In genomic region chr9:94783121-94783664, GRCh38 we compare ENCODE assay signal across 8 cellular contexts. TPM values are rescaled to one million over a fixed set of nuclear protein-coding genes. Genes with fewer than 3 reads are reported as not detected.
A peak's percentile ranks its signal among the peaks of the same experiment; 100 is the strongest.
DNase-seq lines count a peak whose midpoint lies in the region; ATAC-seq and TF ChIP-seq lines count a peak whose summit lies in the region.

No MANE protein-coding gene starts in this region.

- no peak for ATAC-seq in GM19351 (IDR thresholded peaks at IDR 0.05; ENCODE audit: unreplicated experiment)

- peak; percentile 77 for DNase-seq in DMS53 treated with DMSO at 0.1 percent for 48 hours (lab: John Stamatoyannopoulos, UW; ENCODE audit: unreplicated experiment)
- DNase-seq in PC-9: peak; percentile 98 to 99
- DNase-seq in adipocyte (ENCODE audit: low read depth): peak; percentile 99
- DNase-seq in cardiac septum (ENCODE audit: low spot score): peak; percentile 84
- peak; percentile 95 for DNase-seq in pons (ENCODE audit: low spot score)
- no peak for DNase-seq in SKM-1 (lab: John Stamatoyannopoulos, UW; ENCODE audit: unreplicated experiment)

- TF ChIP-seq CTCF in KMS-11 (conservative IDR thresholded peaks at IDR 0.05; ENCODE audit: low read depth, low read length) (peak; percentile 82), PC-9 (conservative IDR thresholded peaks at IDR 0.05) (peak; percentile 84)

- no peaks in the 10 kb centered on the region for H3K36me3 ChIP-seq in KMS-11 (ENCODE audit: insufficient read depth)
- no peaks in the 10 kb centered on the region for H3K36me3 ChIP-seq in PC-9 (ENCODE audit: low read depth)
- H3K36me3 ChIP-seq in adipocyte (ENCODE audit: control insufficient read depth, insufficient read depth, low read length, severe bottlenecking): no peaks in the 10 kb centered on the region

- POLR2A ChIA-PET in PC-9 (lab: Charles Lee; ENCODE audit: unreplicated experiment): interaction anchor here (0.5 to 0.6 kb wide), 4 partner anchors 17 to 324 kb away, joined by 4 to 7 read pairs (median 6); no protein-coding TSS in a partner anchor

- H2AFZ ChIP-seq in KMS-11 (ENCODE audit: low read depth): no peak overlapping the region
- no peak overlapping the region for H2AFZ ChIP-seq in PC-9

- CTCF ChIA-PET in PC-9 (lab: Charles Lee): interaction anchor here (0.5 to 1.9 kb wide), 8 partner anchors 16 to 348 kb away, joined by 3 to 9 read pairs (median 4); no protein-coding TSS in a partner anchor

- H3K9me2 ChIP-seq in PC-9 (ENCODE audit: insufficient read depth): no peaks in the 10 kb centered on the region

- H3K79me2 ChIP-seq in KMS-11 (ENCODE audit: insufficient read depth, low read depth) (no peaks in the 10 kb centered on the region), PC-9 (ENCODE audit: low read depth) (peaks cover 14% of the 10 kb centered on the region; the same call in 1 of the 2 replicates)

- no peaks in the 10 kb centered on the region for H3K27me3 ChIP-seq in KMS-11 (ENCODE audit: insufficient read depth, low read depth)
- H3K27me3 ChIP-seq in PC-9 (ENCODE audit: insufficient read depth, low read depth): no peaks in the 10 kb centered on the region
- no peaks in the 10 kb centered on the region for H3K27me3 ChIP-seq in adipocyte (replicated peaks; ENCODE audit: control insufficient read depth, insufficient read depth, low read length)

- H3K4me2 ChIP-seq in KMS-11 (no peak overlapping the region), PC-9 (peak overlapping the region; percentile 46)

- no TSS peak for BruUV-seq in PC-9 (replicated peaks; lab: Mats Ljungman, UMichigan)

- H3K9ac ChIP-seq in KMS-11: no peak overlapping the region
- H3K9ac ChIP-seq in adipocyte (ENCODE audit: low read length): peak overlapping the region; percentile 35

- H3K27ac ChIP-seq in KMS-11 (no peak overlapping the region), PC-9 (peak overlapping the region; percentile 78)

- intact Hi-C loops in PC-9 (cut with micrococcal nuclease; ENCODE audit: unreplicated experiment): loop anchor here (1.0 to 5.0 kb wide), 16 partner anchors 22 to 348 kb away; no protein-coding TSS in a partner anchor
- intact Hi-C loops in cardiac septum (cut with DNase I): loop anchor here (2.0 to 5.0 kb wide), 7 partner anchors 101 to 344 kb away; no protein-coding TSS in a partner anchor

- H3K4me3 ChIP-seq in KMS-11 (IDR thresholded peaks at IDR 0.05; ENCODE audit: insufficient read depth, low read depth, low read length) (no peak overlapping the region), PC-9 (no peak overlapping the region), adipocyte (ENCODE audit: low read length) (no peak overlapping the region)

- H3K4me1 ChIP-seq in KMS-11 (ENCODE audit: low read depth, poor library complexity, severe bottlenecking) (no peaks in the 10 kb centered on the region), PC-9 (replicated peaks; ENCODE audit: insufficient read depth) (peaks cover 30% of the 10 kb centered on the region), adipocyte (ENCODE audit: control insufficient read depth, insufficient read depth, low read length) (peaks cover 18% of the 10 kb centered on the region)

- no peaks in the 10 kb centered on the region for H4K20me1 ChIP-seq in KMS-11 (ENCODE audit: insufficient read depth)
- H4K20me1 ChIP-seq in PC-9 (ENCODE audit: insufficient read depth): no peaks in the 10 kb centered on the region

- peaks cover 17% of the 10 kb centered on the region; the same call in 1 of the 2 replicates for H3F3A ChIP-seq in PC-9 (ENCODE audit: insufficient read depth, low read depth)

- H3K9me3 ChIP-seq in PC-9 (ENCODE audit: insufficient read depth, low read depth): no peaks in the 10 kb centered on the region
- H3K9me3 ChIP-seq in adipocyte (ENCODE audit: control insufficient read depth, low read length): no peaks in the 10 kb centered on the region

RNA-seq across cellular contexts. Expression of gene AOPEP, which starts 56.7 kb away (rescaled TPM):
- total RNA-seq in PC-9 (2021) (90.0 and 135 TPM in 2 replicates), cardiac septum (260 TPM)
